In genomic region chr19:13974073-13974472, GRCh38 we compare ENCODE assay signal across 8 cellular contexts. TPM values are rescaled to one million over a fixed set of nuclear protein-coding genes. Genes with fewer than 3 reads are reported as not detected.
A peak's percentile ranks its signal among the peaks of the same experiment; 100 is the strongest.
DNase-seq lines count a peak whose midpoint lies in the region; ATAC-seq, FAIRE-seq and TF ChIP-seq lines count a peak whose summit lies in the region.

No MANE protein-coding gene starts in this region.

- H3K79me2 ChIP-seq in GM12878 (ENCODE audit: control insufficient read depth, insufficient read depth, low read length), result no peaks in the 10 kb centered on the region
- no peaks in the 10 kb centered on the region for H3K79me2 ChIP-seq in neural progenitor cell (ENCODE audit: low read depth)

- DNase-seq in ELF-1 (ENCODE audit: low read depth, low spot score), result peak; percentile 91
- DNase-seq in NCI-H526 treated with DMSO at 0.1 percent for 48 hours (lab: John Stamatoyannopoulos, UW), result peak; percentile 9
- DNase-seq in GM12878 (ENCODE audit: low read depth, low spot score), result no peak
- peak; percentile 82 for DNase-seq in neural progenitor cell (ENCODE audit: low spot score)
- no peak for DNase-seq in GDM1 (lab: John Stamatoyannopoulos, UW)
- no peak for DNase-seq in NCI-H446 treated with DMSO at 0.1 percent for 48 hours (lab: John Stamatoyannopoulos, UW)

- intact Hi-C loops in GM12878 (cut with micrococcal nuclease; ENCODE audit: unreplicated experiment), result no loop called here

- SMC1A ChIA-PET in GM12878 (lab: Charles Lee; ENCODE audit: uncharacterized antibody, unreplicated experiment), result interaction anchor here (1.4 kb wide), 1 partner anchor 21 kb away, joined by 3 read pairs; the partner anchor contains the start of gene DCAF15

- H3K4me1 Mint-ChIP-seq in neural progenitor cell, result peaks cover 11% of the 10 kb centered on the region

- peaks cover 11% of the 10 kb centered on the region for H3K27me3 Mint-ChIP-seq in neural progenitor cell (ENCODE audit: insufficient read depth, low read depth)

- H3K27me3 ChIP-seq in GM12878 (replicated peaks in 1 of 2; ENCODE audit: control insufficient read depth in 2 of 2, insufficient read depth in 2 of 2, low read length in 1 of 2) (no peaks in the 10 kb centered on the region), neural progenitor cell (no peaks in the 10 kb centered on the region)

- H3K36me3 Mint-ChIP-seq in neural progenitor cell, result peaks cover 10% of the 10 kb centered on the region

- POLR2A ChIA-PET in GM12878 (lab: Charles Lee), result no interaction called here

- TF ChIP-seq POLR2A in GM12878 (IDR thresholded peaks at IDR 0.05; ENCODE audit: low read depth, low read length), result no peak

- H3K4me3 Mint-ChIP-seq in neural progenitor cell, result peak overlapping the region; percentile 42

- H3K27ac ChIP-seq in GM12878 (ENCODE audit: control insufficient read depth, insufficient read depth) (no peak overlapping the region), neural progenitor cell (no peak overlapping the region)

- no peak overlapping the region for H2AFZ ChIP-seq in GM12878 (ENCODE audit: control insufficient read depth, low read depth, low read length)
- no peak overlapping the region for H2AFZ ChIP-seq in neural progenitor cell (replicated peaks)

- H3K36me3 ChIP-seq in GM12878 (ENCODE audit: control insufficient read depth in 2 of 2, insufficient read depth in 2 of 2, low read length in 1 of 2) (peaks cover 0 to 2% of the 10 kb centered on the region in 2 experiments; a peak in 2 of 4 replicates), neural progenitor cell (no peaks in the 10 kb centered on the region)

- RAD21 ChIA-PET in GM12878 (lab: Charles Lee; ENCODE audit: unreplicated experiment), result no interaction called here

- TF ChIP-seq RAD21 in GM12878 (IDR thresholded peaks at IDR 0.05; ENCODE audit: insufficient read depth, low read depth, low read length), result no peak

- TF ChIP-seq CTCF in GM12878 (IDR thresholded peaks at IDR 0.05 in 2 of 3, conservative IDR thresholded peaks at IDR 0.05 in 1 of 3; ENCODE audit: control insufficient read depth in 2 of 3, extremely low read depth in 1 of 3, insufficient read depth in 1 of 3, low read depth in 3 of 3, low read length in 3 of 3) (no peak), neural progenitor cell (IDR thresholded peaks at IDR 0.05) (no peak)

- in situ Hi-C loops in GM12878 (cut with MboI), result no loop called here

- BruUV-seq in GM12878 (replicated peaks; lab: Mats Ljungman, UMichigan), result no TSS peak

- peaks cover 13% of the 10 kb centered on the region for H3F3A ChIP-seq in neural progenitor cell (ENCODE audit: low read depth)

- no peak for FAIRE-seq in GM12878 (lab: Jason Lieb, UNC)

- ATAC-seq in GM12878 (peak; percentile 71; the same call in 2 of the 3 replicates), HG03439 (IDR thresholded peaks at IDR 0.05; ENCODE audit: unreplicated experiment) (no peak), GM21786 (IDR thresholded peaks at IDR 0.05; ENCODE audit: unreplicated experiment) (no peak)

- H3K9me3 Mint-ChIP-seq in neural progenitor cell, result no peaks in the 10 kb centered on the region

- H3K4me3 ChIP-seq in GM12878, result no peak overlapping the region
- H3K4me3 ChIP-seq in neural progenitor cell, result no peak overlapping the region

- H3K4me1 ChIP-seq in GM12878 (ENCODE audit: control insufficient read depth, insufficient read depth, low read length) (no peaks in the 10 kb centered on the region), neural progenitor cell (peaks cover 8% of the 10 kb centered on the region)

- H3K9me3 ChIP-seq in GM12878 (replicated peaks; ENCODE audit: control insufficient read depth, insufficient read depth, low read length) (no peaks in the 10 kb centered on the region), neural progenitor cell (ENCODE audit: low read depth) (no peaks in the 10 kb centered on the region)

- H3K4me2 ChIP-seq in GM12878 (ENCODE audit: control insufficient read depth, insufficient read depth) (no peak overlapping the region), neural progenitor cell (peak overlapping the region; percentile 28)

- no peak for TF ChIP-seq EP300 in GM12878 (IDR thresholded peaks at IDR 0.05; ENCODE audit: borderline replicate concordance in 1 of 2, control insufficient read depth in 1 of 2, low read depth in 2 of 2, low read length in 2 of 2)

- peak overlapping the region; percentile 44 for H3K27ac Mint-ChIP-seq in neural progenitor cell

- H3K9ac ChIP-seq in GM12878 (ENCODE audit: control insufficient read depth, insufficient read depth, low read length) (no peak overlapping the region), neural progenitor cell (no peak overlapping the region)

- no peaks in the 10 kb centered on the region for H4K20me1 ChIP-seq in GM12878 (ENCODE audit: control insufficient read depth, insufficient read depth)
- H4K20me1 ChIP-seq in neural progenitor cell (ENCODE audit: low read depth), result peaks cover 2% of the 10 kb centered on the region

- CTCF ChIA-PET in GM12878 (lab: Yijun Ruan, JAX), result interaction anchor here (0.8 to 1.5 kb wide), 4 partner anchors 13 to 85 kb away, joined by 3 to 4 read pairs (median 4); no protein-coding TSS in a partner anchor

- 83% methylated on average over 12 of the region's 12 CpGs for WGBS in GM12878 (ENCODE audit: insufficient coverage, insufficient replicate concordance, low lambda C conversion rate, missing lambda C conversion rate)

RNA-seq across cellular contexts. Expression of gene DCAF15, which starts 21.8 kb away (rescaled TPM):
- total RNA-seq in GM12878 (2013; cell fraction: nucleolus; rRNA removed), result 26.9 and 33.4 TPM in 2 replicates
- total RNA-seq in GM12878 (2014; rRNA removed) (36.2 and 43.3 TPM in 2 replicates), GM12878 (2014; rRNA removed; fragmentation: Illumina TruSeq; extraction: Trizol) (16.9 and 18.0 TPM in 2 replicates), GM12878 (2021) (58.2 and 63.4 TPM in 2 replicates), neural progenitor cell (ENCODE audit: low replicate concordance) (28.6 and 69.9 TPM in 2 replicates)
- 10.8 TPM for polyA plus RNA-seq in GM12878 (2011; ENCODE audit: low read depth)
- polyA plus RNA-seq in GM12878 (2011; rRNA removed) (11.8 and 25.3 TPM in 2 replicates), GM12878 (2014; fragmentation: Illumina TruSeq; extraction: Trizol) (11.9 and 20.9 TPM in 2 replicates), GM12878 (2014; fragmentation: Nextera tagmentation; extraction: Ambion mirVana) (under 1 TPM; 0.16 to 0.58 TPM), GM12878 (2014; rRNA removed) (50.1 and 55.7 TPM in 2 replicates), GM12878 (2016; fragmentation: Nextera tagmentation; extraction: Ambion mirVana) (10 to 100 TPM; 27.9 to 29.2 TPM)
- polyA plus RNA-seq in GM12878 (2011; cell fraction: cytosol; rRNA removed), result 27.7 and 41.9 TPM in 2 replicates
- polyA plus RNA-seq in GM12878 (2011; cell fraction: nucleus; rRNA removed), result 248 and 296 TPM in 2 replicates
- polyA plus RNA-seq in GM12878 (2012), result 32.4 and 34.3 TPM in 2 replicates
- 32.3 TPM in 2 replicates for polyA minus RNA-seq in GM12878 (2011; rRNA and poly(A)+ RNA removed)
- polyA minus RNA-seq in GM12878 (2011; cell fraction: cytosol; rRNA and poly(A)+ RNA removed), result 10.6 and 15.0 TPM in 2 replicates
- 33.1 and 49.4 TPM in 2 replicates for polyA minus RNA-seq in GM12878 (2011; cell fraction: nucleus; rRNA and poly(A)+ RNA removed)

RNA-seq across cellular contexts. Expression of gene RFX1, which starts 32.0 kb away (rescaled TPM):
- 3.1 and 3.4 TPM in 2 replicates for total RNA-seq in GM12878 (2013; cell fraction: nucleolus; rRNA removed)
- total RNA-seq in GM12878 (2014; rRNA removed) (1.1 and 2.5 TPM in 2 replicates), GM12878 (2014; rRNA removed; fragmentation: Illumina TruSeq; extraction: Trizol) (0.37 and 0.81 TPM in 2 replicates), GM12878 (2021) (8.2 and 11.0 TPM in 2 replicates), neural progenitor cell (ENCODE audit: low replicate concordance) (1.0 and 3.3 TPM in 2 replicates)
- 0.92 TPM for polyA plus RNA-seq in GM12878 (2011; ENCODE audit: low read depth)
- polyA plus RNA-seq in GM12878 (2011; rRNA removed) (0.29 and 0.39 TPM in 2 replicates), GM12878 (2014; fragmentation: Illumina TruSeq; extraction: Trizol) (0.11 and 0.79 TPM in 2 replicates), GM12878 (2014; fragmentation: Nextera tagmentation; extraction: Ambion mirVana) (under 1 TPM; 0.05 to 0.29 TPM), GM12878 (2014; rRNA removed) (2.6 and 3.5 TPM in 2 replicates), GM12878 (2016; fragmentation: Nextera tagmentation; extraction: Ambion mirVana) (1 to 10 TPM; 2.1 to 3.4 TPM)
- polyA plus RNA-seq in GM12878 (2011; cell fraction: cytosol; rRNA removed), result 0.88 and 1.2 TPM in 2 replicates
- polyA plus RNA-seq in GM12878 (2011; cell fraction: nucleus; rRNA removed), result 5.4 and 10.0 TPM in 2 replicates
- 5.3 and 6.1 TPM in 2 replicates for polyA plus RNA-seq in GM12878 (2012)
- polyA minus RNA-seq in GM12878 (2011; rRNA and poly(A)+ RNA removed), result 0.95 and 1.3 TPM in 2 replicates
- 4.8 and 6.2 TPM in 2 replicates for polyA minus RNA-seq in GM12878 (2011; cell fraction: cytosol; rRNA and poly(A)+ RNA removed)
- polyA minus RNA-seq in GM12878 (2011; cell fraction: nucleus; rRNA and poly(A)+ RNA removed), result 1.5 and 4.6 TPM in 2 replicates

RNA-seq across cellular contexts. Expression of gene PODNL1, which starts 35.9 kb away (rescaled TPM):
- total RNA-seq in GM12878 (2013; cell fraction: nucleolus; rRNA removed), result not detected in 2 replicates
- total RNA-seq in GM12878 (2014; rRNA removed) (not detected in 2 replicates), GM12878 (2014; rRNA removed; fragmentation: Illumina TruSeq; extraction: Trizol) (not detected in 2 replicates), GM12878 (2021) (not detected in 2 replicates), neural progenitor cell (ENCODE audit: low replicate concordance) (1.9 TPM in 1 of 2 replicates, not detected in the other)
- not detected for polyA plus RNA-seq in GM12878 (2011; ENCODE audit: low read depth)
- polyA plus RNA-seq in GM12878 (2011; rRNA removed) (0.04 TPM in 1 of 2 replicates, not detected in the other), GM12878 (2014; fragmentation: Illumina TruSeq; extraction: Trizol) (not detected in 2 replicates), GM12878 (2014; fragmentation: Nextera tagmentation; extraction: Ambion mirVana) (not detected), GM12878 (2014; rRNA removed) (not detected in 2 replicates), GM12878 (2016; fragmentation: Nextera tagmentation; extraction: Ambion mirVana) (under 1 TPM in 1 of 2 experiments, not detected in 1; 0.44 TPM)
- 0.13 and 0.15 TPM in 2 replicates for polyA plus RNA-seq in GM12878 (2011; cell fraction: cytosol; rRNA removed)
- 0.09 TPM in 1 of 2 replicates, not detected in the other for polyA plus RNA-seq in GM12878 (2011; cell fraction: nucleus; rRNA removed)
- 0.28 and 0.37 TPM in 2 replicates for polyA plus RNA-seq in GM12878 (2012)
- polyA minus RNA-seq in GM12878 (2011; rRNA and poly(A)+ RNA removed), result not detected in 2 replicates
- polyA minus RNA-seq in GM12878 (2011; cell fraction: cytosol; rRNA and poly(A)+ RNA removed), result not detected in 2 replicates
- polyA minus RNA-seq in GM12878 (2011; cell fraction: nucleus; rRNA and poly(A)+ RNA removed), result not detected in 2 replicates

RNA-seq across cellular contexts. Expression of gene RLN3, which starts 53.9 kb away (rescaled TPM):
- not detected in 2 replicates for total RNA-seq in GM12878 (2013; cell fraction: nucleolus; rRNA removed)
- total RNA-seq in GM12878 (2014; rRNA removed), result not detected in 2 replicates
- total RNA-seq in GM12878 (2014; rRNA removed; fragmentation: Illumina TruSeq; extraction: Trizol), result not detected in 2 replicates
- not detected in 2 replicates for total RNA-seq in GM12878 (2021)
- not detected for polyA plus RNA-seq in GM12878 (2011; ENCODE audit: low read depth)
- not detected in 2 replicates for polyA plus RNA-seq in GM12878 (2011; rRNA removed)
- not detected in 2 replicates for polyA plus RNA-seq in GM12878 (2011; cell fraction: cytosol; rRNA removed)
- not detected in 2 replicates for polyA plus RNA-seq in GM12878 (2011; cell fraction: nucleus; rRNA removed)
- not detected in 2 replicates for polyA plus RNA-seq in GM12878 (2012)
- polyA plus RNA-seq in GM12878 (2014; fragmentation: Illumina TruSeq; extraction: Trizol), result not detected in 2 replicates
- not detected for polyA plus RNA-seq in GM12878 (2014; fragmentation: Nextera tagmentation; extraction: Ambion mirVana)
- 0.16 TPM in 1 of 2 replicates, not detected in the other for polyA plus RNA-seq in GM12878 (2014; rRNA removed)
- polyA plus RNA-seq in GM12878 (2016; fragmentation: Nextera tagmentation; extraction: Ambion mirVana), result not detected
- polyA minus RNA-seq in GM12878 (2011; rRNA and poly(A)+ RNA removed), result not detected in 2 replicates
- not detected in 2 replicates for polyA minus RNA-seq in GM12878 (2011; cell fraction: cytosol; rRNA and poly(A)+ RNA removed)
- not detected in 2 replicates for polyA minus RNA-seq in GM12878 (2011; cell fraction: nucleus; rRNA and poly(A)+ RNA removed)
- not detected in 2 replicates for total RNA-seq in neural progenitor cell (ENCODE audit: low replicate concordance)

RNA-seq across cellular contexts. Expression of gene IL27RA, which starts 57.5 kb away (rescaled TPM):
- total RNA-seq in GM12878 (2013; cell fraction: nucleolus; rRNA removed), result 30.7 and 34.5 TPM in 2 replicates
- total RNA-seq in GM12878 (2014; rRNA removed) (44.6 and 48.7 TPM in 2 replicates), GM12878 (2014; rRNA removed; fragmentation: Illumina TruSeq; extraction: Trizol) (26.3 and 30.0 TPM in 2 replicates), GM12878 (2021) (51.4 and 52.3 TPM in 2 replicates), neural progenitor cell (ENCODE audit: low replicate concordance) (1.2 and 3.3 TPM in 2 replicates)
- 7.8 TPM for polyA plus RNA-seq in GM12878 (2011; ENCODE audit: low read depth)
- polyA plus RNA-seq in GM12878 (2011; rRNA removed) (43.0 and 63.5 TPM in 2 replicates), GM12878 (2014; fragmentation: Illumina TruSeq; extraction: Trizol) (19.6 and 36.1 TPM in 2 replicates), GM12878 (2014; fragmentation: Nextera tagmentation; extraction: Ambion mirVana) (10 to 100 TPM in 1 of 2 experiments, 1 to 10 TPM in 1; 8.4 to 13.1 TPM), GM12878 (2014; rRNA removed) (40.8 and 43.0 TPM in 2 replicates), GM12878 (2016; fragmentation: Nextera tagmentation; extraction: Ambion mirVana) (10 to 100 TPM; 41.6 to 48.4 TPM)
- 63.1 and 75.8 TPM in 2 replicates for polyA plus RNA-seq in GM12878 (2011; cell fraction: cytosol; rRNA removed)
- polyA plus RNA-seq in GM12878 (2011; cell fraction: nucleus; rRNA removed), result 51.9 and 54.3 TPM in 2 replicates
- 15.1 and 16.4 TPM in 2 replicates for polyA plus RNA-seq in GM12878 (2012)
- polyA minus RNA-seq in GM12878 (2011; rRNA and poly(A)+ RNA removed), result 25.6 and 49.2 TPM in 2 replicates
- 21.1 and 22.8 TPM in 2 replicates for polyA minus RNA-seq in GM12878 (2011; cell fraction: cytosol; rRNA and poly(A)+ RNA removed)
- 11.4 and 17.2 TPM in 2 replicates for polyA minus RNA-seq in GM12878 (2011; cell fraction: nucleus; rRNA and poly(A)+ RNA removed)

Comparison
In these comparisons a context has a peak if more than half of its experiments do, and no peak if none do; other contexts are left out.
1. DNase-seq: peak in ELF-1 (single experiment), NCI-H526 treated with DMSO at 0.1 percent for 48 hours (single experiment) and neural progenitor cell (single experiment); none in GM12878 (single experiment), GDM1 (single experiment) and NCI-H446 treated with DMSO at 0.1 percent for 48 hours (single experiment).